ENCODE assay signal across 21 cellular contexts in genomic region chr19:15231256-15231655, GRCh38. TPM values are rescaled to one million over a fixed set of nuclear protein-coding genes. Genes with fewer than 3 reads are reported as not detected.
DNase-seq lines count a peak whose midpoint lies in the region; ATAC-seq, FAIRE-seq and TF ChIP-seq lines count a peak whose summit lies in the region.
"Had no signal": no experiment of that assay in that cellular context is flagged by ENCODE, and none has a peak within 500 bp of the region (broad histone marks: within the 10 kb centered on the region; RNA-seq: fewer than 3 reads in every experiment).

No MANE protein-coding gene starts in this region.

- H3K4me1 Mint-ChIP-seq in CD4-positive, alpha-beta T cell (ENCODE audit: low read depth) = peaks cover 14% of the 10 kb centered on the region
- H3K4me1 Mint-ChIP-seq in progenitor cell of endocrine pancreas (ENCODE audit: low read depth) = peaks cover 2% of the 10 kb centered on the region

- TF ChIP-seq CTCF in CD4-positive, alpha-beta T cell (IDR thresholded peaks at IDR 0.05) = no peak
- TF ChIP-seq CTCF in progenitor cell of endocrine pancreas (IDR thresholded peaks at IDR 0.05; ENCODE audit: unreplicated experiment) (no peak), testis (IDR thresholded peaks at IDR 0.05) (no peak)

- no peak for FAIRE-seq in HTR-8/SVneo (lab: Jason Lieb, UNC)
- FAIRE-seq: GM18507, kidney, small intestine had no signal

- CTCF ChIA-PET in CD4-positive, alpha-beta T cell (lab: Charles Lee) = no interaction called here

- H3K36me3 Mint-ChIP-seq in CD4-positive, alpha-beta T cell (ENCODE audit: low read depth) = peaks cover 11% of the 10 kb centered on the region
- peaks cover 9% of the 10 kb centered on the region for H3K36me3 Mint-ChIP-seq in progenitor cell of endocrine pancreas (ENCODE audit: insufficient read depth)

- H3K9me3 Mint-ChIP-seq in CD4-positive, alpha-beta T cell = no peaks in the 10 kb centered on the region
- H3K9me3 Mint-ChIP-seq in progenitor cell of endocrine pancreas (ENCODE audit: low read depth) = no peaks in the 10 kb centered on the region
- H3K9me3 Mint-ChIP-seq: activated CD4-positive, alpha-beta T cell treated with anti-CD3 and anti-CD28 coated beads, Interleukin-2, amount 10 ng/mL, durations not matched to agents 7 days and 5 days; central memory CD8-positive, alpha-beta T cell had no signal

- H3K4me3 ChIP-seq in NT2/D1 (ENCODE audit: insufficient read length, low read depth) = peak overlapping the region; percentile 77
- peak overlapping the region; percentile 79 for H3K4me3 ChIP-seq in iPS-15b (ENCODE audit: low read depth, low read length)
- no peak overlapping the region for H3K4me3 ChIP-seq in testis

- no peak for DNase-seq in CD4-positive, alpha-beta T cell
- DNase-seq in NT2/D1 (ENCODE audit: low read depth, low spot score) (no peak), progenitor cell of endocrine pancreas (ENCODE audit: low spot score, unreplicated experiment) (no peak), hippocampal formation (lab: John Stamatoyannopoulos, UW) (no peak), HTR-8/SVneo (ENCODE audit: insufficient read length, low spot score) (no peak), testis (no peak)
- DNase-seq: activated CD4-positive, alpha-beta T cell treated with anti-CD3 and anti-CD28 coated beads, Interleukin-2, amount 10 ng/mL, durations not matched to agents 7 days and 5 days; anterior cingulate cortex; COR-L47; EL; kidney; NCI-H510A treated with DMSO at 0.1 percent for 48 hours; psoas muscle; Right ventricle myocardium superior; small intestine; stimulated activated CD4-positive, alpha-beta T cell treated with anti-CD3 and anti-CD28 coated beads, Interleukin-4, amount 100 ng/mL, for 24 hours had no signal

- H3K36me3 ChIP-seq in NT2/D1 (ENCODE audit: insufficient read depth, insufficient read length, low read length) = peaks cover 19% of the 10 kb centered on the region
- peaks cover 16% of the 10 kb centered on the region for H3K36me3 ChIP-seq in iPS-15b (ENCODE audit: control insufficient read depth, insufficient read depth, low read length)
- no peaks in the 10 kb centered on the region for H3K36me3 ChIP-seq in testis (ENCODE audit: low read depth, missing control alignments)

- H3K27ac ChIP-seq in CD4-positive, alpha-beta T cell (ENCODE audit: low read depth, low read length) = no peak overlapping the region
- no peak overlapping the region for H3K27ac ChIP-seq in testis
- H3K27ac ChIP-seq: psoas muscle had no signal

- H3K27me3 Mint-ChIP-seq in CD4-positive, alpha-beta T cell = peaks cover 38% of the 10 kb centered on the region
- H3K27me3 Mint-ChIP-seq in progenitor cell of endocrine pancreas = peaks cover 3% of the 10 kb centered on the region

- peak overlapping the region; percentile 51 for H3K4me3 Mint-ChIP-seq in CD4-positive, alpha-beta T cell
- peak overlapping the region; percentile 29 for H3K4me3 Mint-ChIP-seq in progenitor cell of endocrine pancreas (ENCODE audit: low read depth)
- H3K4me3 Mint-ChIP-seq: activated CD4-positive, alpha-beta T cell treated with anti-CD3 and anti-CD28 coated beads, Interleukin-2, amount 10 ng/mL, durations not matched to agents 7 days and 5 days; central memory CD8-positive, alpha-beta T cell had no signal

- H3K9me3 ChIP-seq in CD4-positive, alpha-beta T cell (ENCODE audit: control insufficient read depth, low read length) = no peaks in the 10 kb centered on the region
- H3K9me3 ChIP-seq in NT2/D1 (ENCODE audit: insufficient read depth, low read length) = no peaks in the 10 kb centered on the region
- H3K9me3 ChIP-seq in iPS-15b (ENCODE audit: control insufficient read depth, insufficient read depth, low read length) = no peaks in the 10 kb centered on the region
- no peaks in the 10 kb centered on the region for H3K9me3 ChIP-seq in testis
- H3K9me3 ChIP-seq: psoas muscle had no signal

- H3K27me3 ChIP-seq in CD4-positive, alpha-beta T cell (ENCODE audit: control insufficient read depth, insufficient read depth, low read length) = peaks cover 29% of the 10 kb centered on the region
- H3K27me3 ChIP-seq in NT2/D1 (ENCODE audit: insufficient read depth, insufficient read length) (peaks cover 7% of the 10 kb centered on the region), iPS-15b (ENCODE audit: control insufficient read depth, insufficient read depth, low read length) (no peaks in the 10 kb centered on the region), testis (no peaks in the 10 kb centered on the region)

- intact Hi-C loops in CD4-positive, alpha-beta T cell (cut with DNase I, micrococcal nuclease) = no loop called here
- intact Hi-C loops in testis (cut with DNase I; ENCODE audit: low total_unique reads) = no loop called here

- 88 to 95% methylated on average over 2 to 10 of the region's 10 CpGs for WGBS in testis, 2 donors

- ATAC-seq in CD4-positive, alpha-beta T cell (ENCODE audit: poor library complexity) = no peak

- TF ChIP-seq POLR2A in testis (IDR thresholded peaks at IDR 0.05) = no peak

- H3K4me1 ChIP-seq in NT2/D1 (ENCODE audit: insufficient read depth, insufficient read length) (peaks cover 11% of the 10 kb centered on the region), iPS-15b (ENCODE audit: control insufficient read depth, insufficient read depth, low read length) (no peaks in the 10 kb centered on the region), testis (no peaks in the 10 kb centered on the region)

- H3K9ac ChIP-seq in NT2/D1 (ENCODE audit: insufficient read length, low read depth) = peak overlapping the region; percentile 90
- H3K9ac ChIP-seq in iPS-15b (ENCODE audit: low read depth, low read length) = no peak overlapping the region

- POLR2A ChIA-PET in CD4-positive, alpha-beta T cell (lab: Charles Lee) = no interaction called here

- no peak overlapping the region for H3K27ac Mint-ChIP-seq in CD4-positive, alpha-beta T cell
- no peak overlapping the region for H3K27ac Mint-ChIP-seq in progenitor cell of endocrine pancreas
- H3K27ac Mint-ChIP-seq: activated CD4-positive, alpha-beta T cell treated with anti-CD3 and anti-CD28 coated beads, Interleukin-2, amount 10 ng/mL, durations not matched to agents 7 days and 5 days had no signal

RNA-seq across cellular contexts. Expression of gene EPHX3, which starts 1.0 kb away (rescaled TPM):
- total RNA-seq in CD4-positive, alpha-beta T cell = not detected
- total RNA-seq in progenitor cell of endocrine pancreas (7.1 and 7.8 TPM in 2 replicates), testis (1 to 10 TPM; 1.1 to 1.4 TPM)
- 3.6 TPM for polyA plus RNA-seq in testis (ENCODE audit: insufficient read depth, low read depth, low replicate concordance)
- total RNA-seq: HT-29 had no signal
- polyA plus RNA-seq: neural cell had no signal

RNA-seq across cellular contexts. Expression of gene NOTCH3, which starts 30.5 kb away (rescaled TPM):
- total RNA-seq in CD4-positive, alpha-beta T cell = not detected
- total RNA-seq in progenitor cell of endocrine pancreas = 201 and 203 TPM in 2 replicates
- total RNA-seq in testis = 10 to 100 TPM; 11.4 to 16.8 TPM
- 16.1 TPM for polyA plus RNA-seq in testis (ENCODE audit: insufficient read depth, low read depth, low replicate concordance)
- total RNA-seq: activated CD4-positive, alpha-beta T cell treated with anti-CD3 and anti-CD28 coated beads, Interleukin-2, amount 10 ng/mL, durations not matched to agents 7 days and 5 days had no signal

Comparison
In these comparisons a context has a peak if more than half of its experiments do, and no peak if none do; other contexts are left out.
1. H3K4me3 ChIP-seq: peak in NT2/D1 (single experiment) and iPS-15b (single experiment); none in testis (0 of 2).
2. RNA of gene NOTCH3, which starts 30.5 kb away (total RNA-seq): 201 to 203 TPM in progenitor cell of endocrine pancreas and 11.4 to 16.8 TPM in testis; not detected in CD4-positive, alpha-beta T cell; every median in the first group is over 10 times any median in the second.